In genomic region chr14:53146739-53147138, GRCh38 we compare ENCODE assay signal across 23 cellular contexts. TPM values are rescaled to one million over a fixed set of nuclear protein-coding genes. Genes with fewer than 3 reads are reported as not detected.
DNase-seq lines count a peak whose midpoint lies in the region; ATAC-seq lines count a peak whose summit lies in the region.
"Had no signal": no experiment of that assay in that cellular context is flagged by ENCODE, and none has a peak within 500 bp of the region (broad histone marks: within the 10 kb centered on the region; RNA-seq: fewer than 3 reads in every experiment).

No MANE protein-coding gene starts in this region.

- peak overlapping the region; percentile 74 for H3K27ac Mint-ChIP-seq in activated CD8-positive, alpha-beta memory T cell treated with anti-CD3 and anti-CD28 coated beads, Interleukin-2, amount 10 ng/mL, durations not matched to agents 7 days and 5 days
- peak overlapping the region in 1 of 3 donors; percentile 5 for H3K27ac Mint-ChIP-seq in IgD-negative memory B cell
- peak overlapping the region; percentile 60 for H3K27ac Mint-ChIP-seq in activated CD8-positive, alpha-beta T cell treated with anti-CD3 and anti-CD28 coated beads, Interleukin-2, amount 10 ng/mL, durations not matched to agents 7 days and 5 days
- peak overlapping the region in 7 of 10 donors; percentile 33 to 79 (median 71) for H3K27ac Mint-ChIP-seq in naive thymus-derived CD8-positive, alpha-beta T cell
- H3K27ac Mint-ChIP-seq: progenitor cell of endocrine pancreas had no signal

- peaks cover 11% of the 10 kb centered on the region for H3K9me3 Mint-ChIP-seq in activated CD8-positive, alpha-beta memory T cell treated with anti-CD3 and anti-CD28 coated beads, Interleukin-2, amount 10 ng/mL, durations not matched to agents 7 days and 5 days (ENCODE audit: low read depth)
- peaks cover 2 to 3% (median 2%) of the 10 kb centered on the region in 3 donors for H3K9me3 Mint-ChIP-seq in IgD-negative memory B cell
- H3K9me3 Mint-ChIP-seq in activated CD8-positive, alpha-beta T cell treated with anti-CD3 and anti-CD28 coated beads, Interleukin-2, amount 10 ng/mL, durations not matched to agents 7 days and 5 days (ENCODE audit: insufficient read depth): peaks cover 19% of the 10 kb centered on the region
- H3K9me3 Mint-ChIP-seq in naive thymus-derived CD8-positive, alpha-beta T cell: peaks cover 0 to 24% (median 15%) of the 10 kb centered on the region in 9 donors

- CTCF ChIA-PET in activated CD8-positive, alpha-beta memory T cell treated with anti-CD3 and anti-CD28 coated beads, Interleukin-2, amount 10 ng/mL, durations not matched to agents 7 days and 5 days (lab: Charles Lee): no interaction called here
- CTCF ChIA-PET in activated CD8-positive, alpha-beta T cell treated with anti-CD3 and anti-CD28 coated beads, Interleukin-2, amount 10 ng/mL, durations not matched to agents 7 days and 5 days (lab: Charles Lee): no interaction called here

- no peaks in the 10 kb centered on the region for H3K27me3 Mint-ChIP-seq in activated CD8-positive, alpha-beta memory T cell treated with anti-CD3 and anti-CD28 coated beads, Interleukin-2, amount 10 ng/mL, durations not matched to agents 7 days and 5 days
- no peaks in the 10 kb centered on the region for H3K27me3 Mint-ChIP-seq in IgD-negative memory B cell
- H3K27me3 Mint-ChIP-seq in activated CD8-positive, alpha-beta T cell treated with anti-CD3 and anti-CD28 coated beads, Interleukin-2, amount 10 ng/mL, durations not matched to agents 7 days and 5 days (ENCODE audit: low read depth): no peaks in the 10 kb centered on the region
- no peaks in the 10 kb centered on the region for H3K27me3 Mint-ChIP-seq in naive thymus-derived CD8-positive, alpha-beta T cell
- H3K27me3 Mint-ChIP-seq: progenitor cell of endocrine pancreas had no signal

- POLR2A ChIA-PET in activated CD8-positive, alpha-beta T cell treated with anti-CD3 and anti-CD28 coated beads, Interleukin-2, amount 10 ng/mL, durations not matched to agents 7 days and 5 days (lab: Charles Lee): no interaction called here
- POLR2A ChIA-PET in naive thymus-derived CD8-positive, alpha-beta T cell (lab: Charles Lee): no interaction called here

- no peak for DNase-seq in activated CD8-positive, alpha-beta memory T cell treated with anti-CD3 and anti-CD28 coated beads, Interleukin-2, amount 10 ng/mL, durations not matched to agents 7 days and 5 days
- DNase-seq in activated CD8-positive, alpha-beta memory T cell treated with anti-CD3 and anti-CD28 coated beads, Interleukin-2, amount 50 U/mL, for 48 hours: no peak
- DNase-seq in activated CD8-positive, alpha-beta T cell treated with anti-CD3 and anti-CD28 coated beads, Interleukin-2, amount 10 ng/mL, durations not matched to agents 7 days and 5 days: no peak
- no peak for DNase-seq in naive thymus-derived CD8-positive, alpha-beta T cell
- DNase-seq in HUDEP-2 (lab: John Stamatoyannopoulos, UW; ENCODE audit: unreplicated experiment in 76 of 76): no peak
- no peak for DNase-seq in medulla oblongata (ENCODE audit: extremely low spot score)
- DNase-seq: activated CD8-positive, alpha-beta memory T cell treated with anti-CD3 and anti-CD28 coated beads, Interleukin-2, amount 50 U/mL, for 4 hours; activated naive CD4-positive, alpha-beta T cell; caudate nucleus; foreskin keratinocyte; GDM1; H7; immature natural killer cell; KG1; NCI-H2029; NCI-H2227 treated with DMSO at 0.1 percent for 48 hours; OCI-M1; uterus had no signal

- peaks cover 55% of the 10 kb centered on the region for H3K36me3 Mint-ChIP-seq in activated CD8-positive, alpha-beta memory T cell treated with anti-CD3 and anti-CD28 coated beads, Interleukin-2, amount 10 ng/mL, durations not matched to agents 7 days and 5 days
- peaks cover 2% of the 10 kb centered on the region for H3K36me3 Mint-ChIP-seq in IgD-negative memory B cell
- H3K36me3 Mint-ChIP-seq in activated CD8-positive, alpha-beta T cell treated with anti-CD3 and anti-CD28 coated beads, Interleukin-2, amount 10 ng/mL, durations not matched to agents 7 days and 5 days (ENCODE audit: low read depth): peaks cover 66% of the 10 kb centered on the region
- H3K36me3 Mint-ChIP-seq in naive thymus-derived CD8-positive, alpha-beta T cell: peaks cover 16 to 29% (median 20%) of the 10 kb centered on the region in 3 donors

- H3K4me3 Mint-ChIP-seq in activated CD8-positive, alpha-beta memory T cell treated with anti-CD3 and anti-CD28 coated beads, Interleukin-2, amount 10 ng/mL, durations not matched to agents 7 days and 5 days: peak overlapping the region; percentile 100
- H3K4me3 Mint-ChIP-seq in IgD-negative memory B cell: peak overlapping the region in 3 of 4 donors; percentile 53 to 88 (median 86)
- peak overlapping the region; percentile 53 for H3K4me3 Mint-ChIP-seq in activated CD8-positive, alpha-beta T cell treated with anti-CD3 and anti-CD28 coated beads, Interleukin-2, amount 10 ng/mL, durations not matched to agents 7 days and 5 days
- H3K4me3 Mint-ChIP-seq in naive thymus-derived CD8-positive, alpha-beta T cell: peak overlapping the region in 7 of 10 donors; percentile 13 to 78 (median 58)

- ATAC-seq in activated CD8-positive, alpha-beta memory T cell treated with anti-CD3 and anti-CD28 coated beads, Interleukin-2, amount 10 ng/mL, durations not matched to agents 7 days and 5 days: no peak
- no peak for ATAC-seq in activated CD8-positive, alpha-beta T cell treated with anti-CD3 and anti-CD28 coated beads, Interleukin-2, amount 10 ng/mL, durations not matched to agents 7 days and 5 days
- no peak for ATAC-seq in naive thymus-derived CD8-positive, alpha-beta T cell
- no peak for ATAC-seq in GM18907 (IDR thresholded peaks at IDR 0.05; ENCODE audit: unreplicated experiment)
- ATAC-seq: foreskin keratinocyte, left lobe of liver, Right ventricle myocardium inferior had no signal

- H3K4me1 Mint-ChIP-seq in activated CD8-positive, alpha-beta memory T cell treated with anti-CD3 and anti-CD28 coated beads, Interleukin-2, amount 10 ng/mL, durations not matched to agents 7 days and 5 days: peaks cover 77% of the 10 kb centered on the region
- peaks cover 33 to 50% (median 45%) of the 10 kb centered on the region in 3 donors for H3K4me1 Mint-ChIP-seq in IgD-negative memory B cell
- H3K4me1 Mint-ChIP-seq in activated CD8-positive, alpha-beta T cell treated with anti-CD3 and anti-CD28 coated beads, Interleukin-2, amount 10 ng/mL, durations not matched to agents 7 days and 5 days (ENCODE audit: low read depth): peaks cover 81% of the 10 kb centered on the region
- peaks cover 29 to 81% (median 73%) of the 10 kb centered on the region in 4 donors for H3K4me1 Mint-ChIP-seq in naive thymus-derived CD8-positive, alpha-beta T cell

RNA-seq across cellular contexts. Expression of gene DDHD1, which starts 6.4 kb away (rescaled TPM):
- 10 to 100 TPM; 70.7 to 80.5 TPM for total RNA-seq in activated CD8-positive, alpha-beta memory T cell treated with anti-CD3 and anti-CD28 coated beads, Interleukin-2, amount 10 ng/mL, durations not matched to agents 7 days and 5 days
- polyA plus RNA-seq in IgD-negative memory B cell: 9.4 TPM
- total RNA-seq in activated CD8-positive, alpha-beta T cell treated with anti-CD3 and anti-CD28 coated beads, Interleukin-2, amount 10 ng/mL, durations not matched to agents 7 days and 5 days: 10 to 100 TPM; 51.8 to 56.8 TPM
- 10 to 100 TPM; 50.9 to 53.1 TPM for total RNA-seq in naive thymus-derived CD8-positive, alpha-beta T cell
- polyA plus RNA-seq in naive thymus-derived CD8-positive, alpha-beta T cell: 1 to 10 TPM; 4.3 to 6.4 (median 5.7) TPM
